8 cellular contexts compared by ENCODE assay signal in the genomic region with DNA sequence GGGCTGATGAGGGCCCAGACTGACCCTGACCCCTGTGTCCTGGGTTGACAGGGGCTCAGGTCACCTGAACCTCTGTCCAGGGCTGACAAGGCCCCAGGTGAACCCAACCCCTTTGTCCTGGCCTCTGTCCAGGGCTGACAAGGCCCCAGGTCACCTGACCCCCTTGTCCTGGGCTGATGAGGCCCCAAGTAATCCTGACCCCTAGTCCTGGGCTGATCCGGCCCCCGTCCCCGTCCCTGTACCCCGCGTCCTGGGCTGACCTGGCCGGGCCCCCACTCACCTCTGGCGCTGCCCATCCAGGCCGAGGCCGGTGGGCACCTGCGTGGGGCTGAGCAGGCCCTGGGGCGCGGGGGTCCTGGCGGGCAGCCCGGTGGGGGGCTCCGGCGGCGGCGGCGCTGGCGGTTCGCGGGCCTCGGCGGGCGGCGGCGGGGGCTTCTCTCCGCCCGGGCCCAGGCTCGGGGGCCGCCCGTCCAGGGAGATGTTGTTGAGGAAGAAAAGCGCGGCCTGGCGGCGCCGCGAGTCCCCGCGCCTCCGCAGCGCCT. TPM values are rescaled to one million over a fixed set of nuclear protein-coding genes. Genes with fewer than 3 reads are reported as not detected.
DNase-seq lines count a peak whose midpoint lies in the region; ATAC-seq and TF ChIP-seq lines count a peak whose summit lies in the region.

No MANE protein-coding gene starts in this region.

- peak overlapping the region; percentile 56 to 71 (median 69) for H3K4me3 ChIP-seq in mammary epithelial cell (replicated peaks in 1 of 3; ENCODE audit: insufficient read depth in 1 of 3, low read depth in 2 of 3, low read length in 3 of 3)
- H3K4me3 ChIP-seq in muscle layer of duodenum (ENCODE audit: low read depth in 1 of 2, low read length in 2 of 2) = peak overlapping the region; percentile 70 to 72

- H4K20me1 ChIP-seq in mammary epithelial cell (ENCODE audit: insufficient read depth, low read length) = no peaks in the 10 kb centered on the region

- WGBS in mammary epithelial cell (ENCODE audit: low coverage, missing lambda C conversion rate) = no CpG with 5 or more reads among the region's 42 CpGs

- H3K27ac ChIP-seq in mammary epithelial cell (ENCODE audit: insufficient read depth, low read depth, low read length) (no peak overlapping the region), muscle layer of duodenum (ENCODE audit: low read length) (no peak overlapping the region)

- ATAC-seq in GM18499 (IDR thresholded peaks at IDR 0.05; ENCODE audit: insufficient read depth, unreplicated experiment) (peak; percentile 7), HG03354 (IDR thresholded peaks at IDR 0.05; ENCODE audit: poor library complexity, severe bottlenecking, unreplicated experiment) (peak; percentile 6), HG02938 (IDR thresholded peaks at IDR 0.05; ENCODE audit: unreplicated experiment) (no peak)

- no peak for DNase-seq in mammary epithelial cell
- no peak for DNase-seq in NCI-H526 treated with DMSO at 0.1 percent for 48 hours (lab: John Stamatoyannopoulos, UW)
- no peak for DNase-seq in GM20000 (ENCODE audit: low spot score)
- DNase-seq in RPMI8226 = no peak

- peak overlapping the region; percentile 62 for H2AFZ ChIP-seq in mammary epithelial cell (ENCODE audit: low read depth, low read length)

- peaks cover 15% of the 10 kb centered on the region for H3K79me2 ChIP-seq in mammary epithelial cell (ENCODE audit: insufficient read depth, low read length)

- dilution Hi-C loops in mammary epithelial cell (cut with HindIII; ENCODE audit: low sequenced_read_pairs) = no loop called here

- TF ChIP-seq CTCF in mammary epithelial cell (conservative IDR thresholded peaks at IDR 0.05 in 1 of 2, IDR thresholded peaks at IDR 0.05 in 1 of 2; ENCODE audit: extremely low read depth in 1 of 2, insufficient read depth in 1 of 2, low read depth in 1 of 2, low read length in 2 of 2) (no peak), GM20000 (IDR thresholded peaks at IDR 0.05; ENCODE audit: extremely low read depth, missing control alignments) (no peak)

- peak overlapping the region; percentile 90 for H3K4me2 ChIP-seq in mammary epithelial cell (ENCODE audit: insufficient read depth, low read depth, low read length)

- in situ Hi-C loops in mammary epithelial cell (cut with MboI; ENCODE audit: low sequenced_read_pairs in 2 of 2) = no loop called here

- H3K36me3 ChIP-seq in mammary epithelial cell (ENCODE audit: insufficient read depth, low read length) = no peaks in the 10 kb centered on the region
- H3K36me3 ChIP-seq in muscle layer of duodenum (ENCODE audit: control insufficient read depth in 1 of 2, insufficient read depth in 2 of 2, low read length in 2 of 2) = peaks cover 0 to 8% of the 10 kb centered on the region in 2 donors

- H3K9me3 ChIP-seq in mammary epithelial cell (replicated peaks; ENCODE audit: insufficient read depth, low read length) (no peaks in the 10 kb centered on the region), muscle layer of duodenum (ENCODE audit: control insufficient read depth in 1 of 2, low read length in 2 of 2) (no peaks in the 10 kb centered on the region)

- peak overlapping the region; percentile 57 for H3K9ac ChIP-seq in mammary epithelial cell (ENCODE audit: insufficient read depth, low read length)

- BruUV-seq in mammary epithelial cell (replicated peaks; lab: Mats Ljungman, UMichigan) = no TSS peak

- H3K27me3 ChIP-seq in mammary epithelial cell (ENCODE audit: insufficient read depth, low read length) = no peaks in the 10 kb centered on the region
- H3K27me3 ChIP-seq in muscle layer of duodenum (ENCODE audit: low read depth, low read length) = no peaks in the 10 kb centered on the region

- CTCF ChIA-PET in mammary epithelial cell (lab: Charles Lee; ENCODE audit: low non-redundant PET) = no interaction called here

- peaks cover 26% of the 10 kb centered on the region for H3K4me1 ChIP-seq in mammary epithelial cell (ENCODE audit: insufficient read depth, low read length)
- peaks cover 0 to 35% of the 10 kb centered on the region in 2 donors for H3K4me1 ChIP-seq in muscle layer of duodenum (ENCODE audit: control insufficient read depth in 1 of 2, insufficient read depth in 2 of 2, low read length in 2 of 2)

- intact Hi-C loops in mammary epithelial cell (cut with micrococcal nuclease) = loop anchor here (5.0 kb wide), 2 partner anchors 211 to 386 kb away; no protein-coding TSS in a partner anchor

RNA-seq across cellular contexts. Expression of gene CABLES2, which starts 0.4 kb away (rescaled TPM):
- 1 to 10 TPM; 2.3 to 4.4 TPM for total RNA-seq in mammary epithelial cell
- polyA plus RNA-seq in mammary epithelial cell = 4.7 TPM
- 12.8 TPM for polyA minus RNA-seq in mammary epithelial cell

RNA-seq across cellular contexts. Expression of gene RPS21, which starts 19.8 kb away (rescaled TPM):
- 1,000 to 10,000 TPM in 1 of 2 donors, 100 to 1,000 TPM in 1; 894 to 1,553 TPM for total RNA-seq in mammary epithelial cell
- 3,470 TPM for polyA plus RNA-seq in mammary epithelial cell
- polyA minus RNA-seq in mammary epithelial cell = 261 TPM

RNA-seq across cellular contexts. Expression of gene RBBP8NL, which starts 20.6 kb away (rescaled TPM):
- under 1 TPM in 1 of 2 donors, not detected in 1; 0.14 TPM for total RNA-seq in mammary epithelial cell
- polyA plus RNA-seq in mammary epithelial cell = 0.03 TPM
- polyA minus RNA-seq in mammary epithelial cell = not detected

RNA-seq across cellular contexts. Expression of gene LAMA5, which starts 39.6 kb away (rescaled TPM):
- 100 to 1,000 TPM in 1 of 2 donors, 10 to 100 TPM in 1; 71.3 to 220 TPM for total RNA-seq in mammary epithelial cell
- polyA plus RNA-seq in mammary epithelial cell = 9.7 TPM
- 19.0 TPM for polyA minus RNA-seq in mammary epithelial cell
